ENCODE assay signal across 26 cellular contexts in the genomic region with DNA sequence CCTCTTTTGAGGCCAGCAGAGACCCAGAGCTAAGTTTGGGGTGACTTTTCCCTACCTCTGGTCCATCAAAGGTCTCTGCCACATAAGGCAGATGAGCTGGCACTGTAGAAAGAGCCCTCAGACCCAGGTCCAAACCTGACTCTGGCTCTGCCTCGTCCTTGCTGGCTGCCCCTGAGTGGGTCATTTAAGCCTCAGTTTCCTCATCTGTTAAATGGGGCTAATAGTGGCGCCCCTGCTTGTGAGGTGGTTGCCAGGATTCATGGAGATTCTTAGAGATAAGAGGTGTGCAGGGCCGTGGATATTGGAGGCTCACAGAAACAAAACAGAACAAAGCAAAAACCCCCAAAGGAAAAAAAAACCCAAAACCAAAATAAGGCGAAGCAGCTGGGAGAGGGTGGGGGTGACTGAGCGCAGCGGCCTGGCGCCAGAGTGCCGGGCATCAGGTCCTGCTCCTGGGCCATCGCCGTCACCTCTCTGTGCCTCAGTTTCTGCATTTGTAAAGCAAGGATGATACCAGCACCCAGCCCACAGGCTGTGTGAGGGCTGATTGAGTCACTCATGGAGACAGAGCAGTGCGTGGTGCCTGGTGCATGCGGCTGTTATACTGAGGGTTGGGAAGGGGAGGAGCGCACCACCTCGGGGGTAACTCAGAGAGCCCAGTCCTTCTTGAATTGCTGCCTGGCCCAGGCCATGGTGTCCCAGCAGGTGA.
A peak's percentile ranks its signal among the peaks of the same experiment; 100 is the strongest.
DNase-seq lines count a peak whose midpoint lies in the region; FAIRE-seq and TF ChIP-seq lines count a peak whose summit lies in the region.
"Had no signal": no experiment of that assay in that cellular context is flagged by ENCODE, and none has a peak within 500 bp of the region (broad histone marks: within the 10 kb centered on the region; RNA-seq: fewer than 3 reads in every experiment).

No MANE protein-coding gene starts in this region.

- peaks cover 12% of the 10 kb centered on the region for H3K27me3 Mint-ChIP-seq in glutamatergic neuron (ENCODE audit: unreplicated experiment)
- H3K27me3 Mint-ChIP-seq: activated CD4-positive, alpha-beta memory T cell treated with anti-CD3 and anti-CD28 coated beads for 36 hours had no signal

- BruUV-seq in A673 (replicated peaks; lab: Mats Ljungman, UMichigan) (no TSS peak), PC-9 (replicated peaks; lab: Mats Ljungman, UMichigan) (TSS peak; percentile 67)

- no peak overlapping the region for H2AFZ ChIP-seq in PC-9
- H2AFZ ChIP-seq in keratinocyte (ENCODE audit: control insufficient read depth, low read length) = peak overlapping the region; percentile 38

- no peaks in the 10 kb centered on the region for H3K36me3 ChIP-seq in A673 (ENCODE audit: insufficient read depth, low read length, poor library complexity, severe bottlenecking)
- H3K36me3 ChIP-seq in BLaER1 = no peaks in the 10 kb centered on the region
- no peaks in the 10 kb centered on the region for H3K36me3 ChIP-seq in PC-9 (ENCODE audit: low read depth)
- H3K36me3 ChIP-seq in keratinocyte (ENCODE audit: control insufficient read depth in 2 of 2, extremely low read depth in 1 of 2, insufficient read depth in 2 of 2, low read length in 2 of 2) = no peaks in the 10 kb centered on the region
- H3K36me3 ChIP-seq: adrenal gland, colonic mucosa, esophagus squamous epithelium, gastroesophageal sphincter, tibial nerve, WERI-Rb-1 had no signal

- no peak overlapping the region for H3K4me3 ChIP-seq in A673 (ENCODE audit: low read depth, low read length, poor library complexity, severe bottlenecking)
- no peak overlapping the region for H3K4me3 ChIP-seq in BLaER1
- no peak overlapping the region for H3K4me3 ChIP-seq in PC-9
- H3K4me3 ChIP-seq in keratinocyte (ENCODE audit: control insufficient read depth in 2 of 3, extremely low read depth in 1 of 3, insufficient read depth in 2 of 3, low read depth in 1 of 3, low read length in 3 of 3) = no peak overlapping the region
- H3K4me3 ChIP-seq: adrenal gland, colonic mucosa, esophagus squamous epithelium, gastroesophageal sphincter, tibial nerve had no signal

- POLR2A ChIA-PET in A673 (lab: Charles Lee; ENCODE audit: low non-redundant PET) = no interaction called here
- POLR2A ChIA-PET in PC-9 (lab: Charles Lee; ENCODE audit: unreplicated experiment) = no interaction called here

- H3K4me1 Mint-ChIP-seq in glutamatergic neuron (ENCODE audit: low read depth, unreplicated experiment) = peaks cover 12% of the 10 kb centered on the region

- H3K9me2 ChIP-seq in PC-9 (ENCODE audit: insufficient read depth) = no peaks in the 10 kb centered on the region

- H4K20me1 ChIP-seq in BLaER1 (no peaks in the 10 kb centered on the region), PC-9 (ENCODE audit: insufficient read depth) (no peaks in the 10 kb centered on the region), keratinocyte (ENCODE audit: control insufficient read depth, extremely low read depth, insufficient read depth, low read length) (no peaks in the 10 kb centered on the region)

- FAIRE-seq in keratinocyte (lab: Jason Lieb, UNC) = no peak
- FAIRE-seq: bronchial epithelial cell, G401.6 had no signal

- H3K4me3 Mint-ChIP-seq in glutamatergic neuron (ENCODE audit: unreplicated experiment) = no peak overlapping the region
- H3K4me3 Mint-ChIP-seq: CD8-positive, alpha-beta T cell; effector memory CD8-positive, alpha-beta T cell; naive thymus-derived CD8-positive, alpha-beta T cell had no signal

- no peaks in the 10 kb centered on the region for H3K36me3 Mint-ChIP-seq in glutamatergic neuron (ENCODE audit: unreplicated experiment)
- H3K36me3 Mint-ChIP-seq: activated CD4-positive, alpha-beta memory T cell treated with anti-CD3 and anti-CD28 coated beads for 36 hours; CD8-positive, alpha-beta T cell; naive thymus-derived CD8-positive, alpha-beta T cell had no signal

- H3K27me3 ChIP-seq in A673 (replicated peaks; ENCODE audit: insufficient read depth, low read depth, low read length, poor library complexity) (no peaks in the 10 kb centered on the region), BLaER1 (no peaks in the 10 kb centered on the region), PC-9 (ENCODE audit: insufficient read depth, low read depth) (no peaks in the 10 kb centered on the region), keratinocyte (ENCODE audit: control insufficient read depth, extremely low read depth, insufficient read depth, low read length) (no peaks in the 10 kb centered on the region)
- H3K27me3 ChIP-seq: adrenal gland, colonic mucosa, esophagus squamous epithelium, gastroesophageal sphincter, tibial nerve had no signal

- no peaks in the 10 kb centered on the region for H3K9me3 ChIP-seq in A673 (ENCODE audit: low read depth, low read length, poor library complexity, severe bottlenecking)
- no peaks in the 10 kb centered on the region for H3K9me3 ChIP-seq in BLaER1
- H3K9me3 ChIP-seq in PC-9 (ENCODE audit: insufficient read depth, low read depth) = no peaks in the 10 kb centered on the region
- no peaks in the 10 kb centered on the region for H3K9me3 ChIP-seq in keratinocyte (ENCODE audit: control insufficient read depth, low read depth, low read length)
- H3K9me3 ChIP-seq: adrenal gland, colonic mucosa, esophagus squamous epithelium, gastroesophageal sphincter, tibial nerve had no signal

- peaks cover 50% of the 10 kb centered on the region for H3K4me1 ChIP-seq in A673 (ENCODE audit: insufficient read depth, low read length, poor library complexity, severe bottlenecking)
- H3K4me1 ChIP-seq in BLaER1 = peaks cover 33% of the 10 kb centered on the region
- peaks cover 67% of the 10 kb centered on the region for H3K4me1 ChIP-seq in PC-9 (replicated peaks; ENCODE audit: insufficient read depth)
- H3K4me1 ChIP-seq in keratinocyte (ENCODE audit: control insufficient read depth, extremely low read depth, insufficient read depth, low read length) = peaks cover 33% of the 10 kb centered on the region
- H3K4me1 ChIP-seq: colonic mucosa had no signal

- no peak overlapping the region for H3K27ac Mint-ChIP-seq in glutamatergic neuron (ENCODE audit: unreplicated experiment)
- H3K27ac Mint-ChIP-seq: activated CD4-positive, alpha-beta memory T cell treated with anti-CD3 and anti-CD28 coated beads for 36 hours; CD8-positive, alpha-beta T cell had no signal

- H3F3A ChIP-seq in PC-9 (ENCODE audit: insufficient read depth, low read depth) = peaks cover 61% of the 10 kb centered on the region

- DNase-seq in A673 (ENCODE audit: low spot score) (no peak), PC-9 (no peak), keratinocyte (ENCODE audit: low read depth, low spot score) (no peak), kidney tubule cell (ENCODE audit: low spot score) (no peak), NCI-H510A treated with DMSO at 0.1 percent for 48 hours (lab: John Stamatoyannopoulos, UW) (no peak), glutamatergic neuron (no peak)
- DNase-seq: activated T-cell treated with anti-CD3 and anti-CD28 coated beads for 4 hours; adrenal gland; CD8-positive, alpha-beta T cell; colonic mucosa; effector memory CD8-positive, alpha-beta T cell; esophagus squamous epithelium; hypothalamus; midbrain; MV-4-11; NCI-H1694; NCI-H510A; WERI-Rb-1 had no signal

- dilution Hi-C loops in keratinocyte (cut with MboI; ENCODE audit: extremely low pct_ligation_motif_present, low sequenced_read_pairs) = no loop called here

- peaks cover 2% of the 10 kb centered on the region for H3K9me1 ChIP-seq in keratinocyte (ENCODE audit: control insufficient read depth, extremely low read depth, insufficient read depth, low read length)

- peaks cover 5% of the 10 kb centered on the region for H3K9me3 Mint-ChIP-seq in glutamatergic neuron (ENCODE audit: unreplicated experiment)
- H3K9me3 Mint-ChIP-seq: activated CD4-positive, alpha-beta memory T cell treated with anti-CD3 and anti-CD28 coated beads for 36 hours; CD8-positive, alpha-beta T cell; effector memory CD8-positive, alpha-beta T cell; naive thymus-derived CD8-positive, alpha-beta T cell had no signal

- CTCF ChIA-PET in A673 (lab: Charles Lee) = no interaction called here
- CTCF ChIA-PET in PC-9 (lab: Charles Lee) = no interaction called here

- H3K4me2 ChIP-seq in BLaER1 (peak overlapping the region; percentile 1; the same call in 1 of the 2 replicates), PC-9 (peak overlapping the region; percentile 43), keratinocyte (ENCODE audit: control insufficient read depth, extremely low read depth, insufficient read depth, low read depth, low read length) (no peak overlapping the region)
- H3K4me2 ChIP-seq: KMS-11 had no signal

- H3K79me2 ChIP-seq in PC-9 (ENCODE audit: low read depth) (no peaks in the 10 kb centered on the region), keratinocyte (ENCODE audit: control insufficient read depth, insufficient read depth, low read length) (no peaks in the 10 kb centered on the region)

- H3K9ac ChIP-seq in BLaER1 = no peak overlapping the region
- peak overlapping the region; percentile 40 for H3K9ac ChIP-seq in keratinocyte (ENCODE audit: control insufficient read depth, extremely low read depth, insufficient read depth, low read length)
- H3K9ac ChIP-seq: KMS-11 had no signal

- peak overlapping the region; percentile 55 for H3K27ac ChIP-seq in A673 (ENCODE audit: low read depth, low read length, poor library complexity, severe bottlenecking)
- H3K27ac ChIP-seq in BLaER1 = no peak overlapping the region
- peak overlapping the region; percentile 22 for H3K27ac ChIP-seq in PC-9
- no peak overlapping the region for H3K27ac ChIP-seq in keratinocyte (ENCODE audit: control insufficient read depth, insufficient read depth, low read length)
- H3K27ac ChIP-seq: adrenal gland, colonic mucosa, esophagus squamous epithelium, gastroesophageal sphincter, KMS-11, tibial nerve, WERI-Rb-1 had no signal

- intact Hi-C loops in A673 (cut with micrococcal nuclease; ENCODE audit: unreplicated experiment) = no loop called here
- intact Hi-C loops in PC-9 (cut with micrococcal nuclease; ENCODE audit: unreplicated experiment) = loop anchor here (2.0 kb wide), 1 partner anchor 184 kb away; no protein-coding TSS in a partner anchor

- no peak for TF ChIP-seq CTCF in A673 (conservative IDR thresholded peaks at IDR 0.05; ENCODE audit: low read depth, low read length)
- no peak for TF ChIP-seq CTCF in PC-9 (conservative IDR thresholded peaks at IDR 0.05)
- TF ChIP-seq CTCF in keratinocyte (optimal IDR thresholded peaks at IDR 0.05 in 1 of 3, IDR thresholded peaks at IDR 0.05 in 1 of 3, conservative IDR thresholded peaks at IDR 0.05 in 1 of 3; ENCODE audit: extremely low read depth in 1 of 3, insufficient read depth in 2 of 3, low read length in 3 of 3) = no peak
- TF ChIP-seq CTCF in glutamatergic neuron (IDR thresholded peaks at IDR 0.05; ENCODE audit: partially characterized antibody, unreplicated experiment) = no peak

Comparison
In these comparisons a context has a peak if more than half of its experiments do, and no peak if none do; other contexts are left out.
1. H3K27ac ChIP-seq: peak in A673 (single experiment) and PC-9 (single experiment); none in BLaER1 (single experiment) and keratinocyte (single experiment).